18 cellular contexts compared by ENCODE assay signal in the genomic region with DNA sequence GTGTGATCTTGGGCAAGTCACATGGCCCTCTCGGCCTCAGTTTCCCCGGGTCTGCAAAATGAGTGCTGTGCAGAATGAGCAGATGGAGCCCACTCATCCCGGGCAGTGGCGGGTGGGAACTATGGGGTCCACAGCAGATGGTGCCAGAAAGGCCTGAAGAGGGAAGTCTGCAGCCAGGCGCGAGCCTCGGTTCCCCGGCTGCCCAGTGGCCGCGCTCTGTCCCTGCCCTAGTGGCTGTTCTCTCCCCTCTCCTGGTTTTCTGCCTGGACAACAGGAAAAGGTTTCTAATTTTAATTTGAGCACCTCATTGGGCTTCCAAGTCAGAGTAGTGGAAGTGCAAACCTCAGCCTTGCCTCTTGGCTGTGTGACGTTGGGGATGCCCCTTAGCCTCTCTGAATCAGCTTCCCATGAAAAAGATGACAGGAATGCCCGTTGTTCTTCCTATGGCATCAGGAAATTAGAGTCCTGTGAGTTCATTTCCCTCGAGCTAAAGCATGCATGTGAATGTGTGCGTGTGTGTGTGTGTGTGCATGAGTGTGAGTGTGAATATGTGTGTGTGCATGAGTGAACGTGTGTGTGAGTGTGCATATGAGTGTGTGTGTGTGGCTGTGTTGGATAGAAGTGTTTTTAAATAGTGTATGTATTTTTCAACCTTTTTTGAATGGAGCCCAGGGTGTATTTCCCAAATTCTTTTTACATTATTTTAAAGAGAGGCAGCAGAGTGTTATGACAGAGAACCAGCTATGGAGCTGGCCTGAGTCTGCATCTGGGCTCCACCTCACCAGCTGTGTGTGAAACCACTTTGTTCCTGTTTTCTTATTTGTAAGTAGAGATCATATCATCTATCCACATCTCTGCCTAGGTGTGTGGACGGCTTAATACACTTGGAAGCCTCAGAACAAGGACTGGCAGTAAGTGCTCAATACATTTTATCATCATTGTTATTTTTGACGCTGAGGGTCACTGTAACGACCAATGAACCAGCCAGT. TPM values are rescaled to one million over a fixed set of nuclear protein-coding genes. Genes with fewer than 3 reads are reported as not detected.
DNase-seq lines count a peak whose midpoint lies in the region; ATAC-seq and TF ChIP-seq lines count a peak whose summit lies in the region.
"Had no signal": no experiment of that assay in that cellular context is flagged by ENCODE, and none has a peak within 500 bp of the region (broad histone marks: within the 10 kb centered on the region; RNA-seq: fewer than 3 reads in every experiment).

No MANE protein-coding gene starts in this region.

- H3K4me3 ChIP-seq in SK-N-SH (ENCODE audit: low read depth in 2 of 2, low read length in 1 of 2): no peak overlapping the region
- H3K4me3 ChIP-seq in NB4 (ENCODE audit: low read depth, low read length): no peak overlapping the region
- H3K4me3 ChIP-seq in mesenchymal stem cell (ENCODE audit: insufficient read depth in 1 of 2, low read depth in 1 of 2, low read length in 2 of 2): no peak overlapping the region
- no peak overlapping the region for H3K4me3 ChIP-seq in CD8-positive, alpha-beta memory T cell (ENCODE audit: low read length)
- H3K4me3 ChIP-seq: colonic mucosa, hepatocyte had no signal

- H3K36me3 Mint-ChIP-seq in chondrocyte (ENCODE audit: low read depth): peaks cover 2% of the 10 kb centered on the region
- no peaks in the 10 kb centered on the region for H3K36me3 Mint-ChIP-seq in CD8-positive, alpha-beta memory T cell
- H3K36me3 Mint-ChIP-seq: naive thymus-derived CD8-positive, alpha-beta T cell had no signal

- H3K9ac ChIP-seq in SK-N-SH (no peak overlapping the region), mesenchymal stem cell (ENCODE audit: low read length) (no peak overlapping the region)

- no peaks in the 10 kb centered on the region for H3K9me3 Mint-ChIP-seq in chondrocyte (ENCODE audit: low read depth)
- H3K9me3 Mint-ChIP-seq in CD8-positive, alpha-beta memory T cell: no peaks in the 10 kb centered on the region
- H3K9me3 Mint-ChIP-seq: activated CD4-positive, alpha-beta T cell treated with anti-CD3 and anti-CD28 coated beads, Interleukin-2, amount 10 ng/mL, durations not matched to agents 7 days and 5 days; activated T-helper 1 cell treated with anti-CD3 and anti-CD28 coated beads, Interleukin-12 subunit alpha, Interleukin-12 subunit beta, Interleukin-2, Interleukin-4 antibody, amounts not matched to agents 30 ng/mL and 10 ng/mL and 1 ng/mL, durations not matched to agents 14 hours and 24 hours and 36 hours; naive thymus-derived CD8-positive, alpha-beta T cell had no signal

- no peaks in the 10 kb centered on the region for H3K27me3 ChIP-seq in SK-N-SH (ENCODE audit: insufficient read depth)
- H3K27me3 ChIP-seq in mesenchymal stem cell (ENCODE audit: control insufficient read depth in 1 of 2, insufficient read depth in 1 of 2, low read length in 2 of 2): peaks cover 0 to 5% of the 10 kb centered on the region in 2 experiments
- H3K27me3 ChIP-seq in CD8-positive, alpha-beta memory T cell (ENCODE audit: insufficient read depth, low read length, poor library complexity, severe bottlenecking): no peaks in the 10 kb centered on the region
- H3K27me3 ChIP-seq: colonic mucosa, hepatocyte had no signal

- H3K9me2 ChIP-seq in SK-N-SH: no peaks in the 10 kb centered on the region

- H3K4me1 ChIP-seq in SK-N-SH (ENCODE audit: control insufficient read depth in 1 of 2, insufficient read depth in 2 of 2, low read depth in 1 of 2, low read length in 1 of 2): peaks cover 0 to 48% of the 10 kb centered on the region in 2 experiments; a peak in 1 of 4 replicates
- H3K4me1 ChIP-seq in mesenchymal stem cell (ENCODE audit: control insufficient read depth, insufficient read depth, low read depth, low read length): peaks cover 3% of the 10 kb centered on the region
- no peaks in the 10 kb centered on the region for H3K4me1 ChIP-seq in CD8-positive, alpha-beta memory T cell (ENCODE audit: insufficient read depth, low read length)

- H3K18ac ChIP-seq in mesenchymal stem cell (ENCODE audit: low read depth in 1 of 2, low read length in 2 of 2): no peak overlapping the region

- H3K79me1 ChIP-seq in mesenchymal stem cell (replicated peaks; ENCODE audit: low read length, poor library complexity, severe bottlenecking): no peaks in the 10 kb centered on the region

- no peak overlapping the region for H3K4me3 Mint-ChIP-seq in chondrocyte (ENCODE audit: unreplicated experiment)
- H3K4me3 Mint-ChIP-seq in CD8-positive, alpha-beta memory T cell: no peak overlapping the region
- H3K4me3 Mint-ChIP-seq: activated CD4-positive, alpha-beta T cell treated with anti-CD3 and anti-CD28 coated beads, Interleukin-2, amount 10 ng/mL, durations not matched to agents 7 days and 5 days; activated T-helper 1 cell treated with anti-CD3 and anti-CD28 coated beads, Interleukin-12 subunit alpha, Interleukin-12 subunit beta, Interleukin-2, Interleukin-4 antibody, amounts not matched to agents 30 ng/mL and 10 ng/mL and 1 ng/mL, durations not matched to agents 14 hours and 24 hours and 36 hours; naive thymus-derived CD8-positive, alpha-beta T cell had no signal

- TF ChIP-seq RAD21 in SK-N-SH (IDR thresholded peaks at IDR 0.05; ENCODE audit: low read length): no peak

- H2AFZ ChIP-seq in SK-N-SH (ENCODE audit: low read depth) (no peak overlapping the region), mesenchymal stem cell (ENCODE audit: low read depth, low read length) (no peak overlapping the region)
- H2AFZ ChIP-seq: hepatocyte had no signal

- TF ChIP-seq CTCF in SK-N-SH (IDR thresholded peaks at IDR 0.05): no peak
- no peak for TF ChIP-seq CTCF in NB4 (IDR thresholded peaks at IDR 0.05; ENCODE audit: low read depth, low read length)
- TF ChIP-seq CTCF in chondrocyte (IDR thresholded peaks at IDR 0.05): no peak

- POLR2A ChIA-PET in SK-N-SH (lab: Yijun Ruan, JAX): interaction anchor here (1.0 kb wide), 1 partner anchor 246 kb away, joined by 6 read pairs; no protein-coding TSS in a partner anchor
- POLR2A ChIA-PET in CD8-positive, alpha-beta memory T cell (lab: Charles Lee): no interaction called here

- H4K91ac ChIP-seq in mesenchymal stem cell (ENCODE audit: low read length): no peak overlapping the region

- H3K27me3 Mint-ChIP-seq in chondrocyte (ENCODE audit: low read depth): peaks cover 4% of the 10 kb centered on the region
- H3K27me3 Mint-ChIP-seq in CD8-positive, alpha-beta memory T cell: no peaks in the 10 kb centered on the region
- H3K27me3 Mint-ChIP-seq: activated CD4-positive, alpha-beta T cell treated with anti-CD3 and anti-CD28 coated beads, Interleukin-2, amount 10 ng/mL, durations not matched to agents 7 days and 5 days; naive thymus-derived CD8-positive, alpha-beta T cell had no signal

- no peak overlapping the region for H2BK120ac ChIP-seq in mesenchymal stem cell (ENCODE audit: low read depth, low read length)

- no peak overlapping the region for H3K4me2 ChIP-seq in SK-N-SH
- H3K4me2 ChIP-seq in mesenchymal stem cell (ENCODE audit: low read length, poor library complexity, severe bottlenecking): no peak overlapping the region
- H3K4me2 ChIP-seq: hepatocyte had no signal

- H4K20me1 ChIP-seq in SK-N-SH (ENCODE audit: insufficient read depth): no peaks in the 10 kb centered on the region

- H3K4me1 Mint-ChIP-seq in chondrocyte (ENCODE audit: low read depth): peaks cover 9% of the 10 kb centered on the region
- peaks cover 5 to 17% (median 12%) of the 10 kb centered on the region in 3 donors for H3K4me1 Mint-ChIP-seq in CD8-positive, alpha-beta memory T cell

- H3K23ac ChIP-seq in mesenchymal stem cell (ENCODE audit: low read length in 2 of 2): no peak overlapping the region

- H3K9me3 ChIP-seq in SK-N-SH (no peaks in the 10 kb centered on the region), mesenchymal stem cell (ENCODE audit: control insufficient read depth, low read length) (no peaks in the 10 kb centered on the region)
- H3K9me3 ChIP-seq in CD8-positive, alpha-beta memory T cell (ENCODE audit: low read length): no peaks in the 10 kb centered on the region
- H3K9me3 ChIP-seq: colonic mucosa had no signal

- no peaks in the 10 kb centered on the region for H3K36me3 ChIP-seq in SK-N-SH (replicated peaks in 1 of 2; ENCODE audit: control insufficient read depth in 1 of 2, insufficient read depth in 2 of 2, low read length in 1 of 2)
- no peaks in the 10 kb centered on the region for H3K36me3 ChIP-seq in mesenchymal stem cell (ENCODE audit: control insufficient read depth in 1 of 2, insufficient read depth in 2 of 2, low read depth in 1 of 2, low read length in 2 of 2)
- no peaks in the 10 kb centered on the region for H3K36me3 ChIP-seq in CD8-positive, alpha-beta memory T cell (ENCODE audit: insufficient read depth, low read length)
- H3K36me3 ChIP-seq: colonic mucosa had no signal

- H2AK5ac ChIP-seq in mesenchymal stem cell (ENCODE audit: low read length, severe bottlenecking): no peak overlapping the region

- peak; percentile 35 for DNase-seq in SK-N-SH
- peak; percentile 37 for DNase-seq in NB4 (ENCODE audit: low read depth)
- DNase-seq in chondrocyte (ENCODE audit: low spot score): peak; percentile 84
- DNase-seq in pulmonary artery endothelial cell (ENCODE audit: low read depth, low spot score): peak; percentile 70
- DNase-seq in mesenchymal stem cell: no peak
- DNase-seq in CD8-positive, alpha-beta memory T cell: no peak
- DNase-seq: activated CD4-positive, alpha-beta T cell treated with anti-CD3 and anti-CD28 coated beads, Interleukin-2, amount 10 ng/mL, durations not matched to agents 7 days and 5 days; colonic mucosa; GF-D8; NCI-H524 treated with DMSO at 0.1 percent for 48 hours; right cardiac atrium; RPMI8226; stimulated activated CD4-positive, alpha-beta T cell treated with anti-CD3 and anti-CD28 coated beads, Interleukin-4, amount 100 ng/mL, for 1 hour had no signal

- no peaks in the 10 kb centered on the region for H3K79me2 ChIP-seq in SK-N-SH (ENCODE audit: insufficient read depth)
- H3K79me2 ChIP-seq: hepatocyte had no signal

- ATAC-seq in SK-N-SH treated with all-trans-retinoic acid at 6 μM for 48 hours: no peak
- no peak for ATAC-seq in GM18868 (IDR thresholded peaks at IDR 0.05; ENCODE audit: unreplicated experiment)
- ATAC-seq: naive thymus-derived CD8-positive, alpha-beta T cell; right cardiac atrium had no signal

- no peak overlapping the region; a peak in 1 of 4 replicates for H3K27ac ChIP-seq in SK-N-SH (ENCODE audit: low read depth in 2 of 2, low read length in 1 of 2)
- H3K27ac ChIP-seq in mesenchymal stem cell (ENCODE audit: low read length, poor library complexity, severe bottlenecking): no peak overlapping the region
- no peak overlapping the region for H3K27ac ChIP-seq in CD8-positive, alpha-beta memory T cell (ENCODE audit: low read depth, low read length)
- H3K27ac ChIP-seq: colonic mucosa, hepatocyte had no signal

- no peaks in the 10 kb centered on the region for H3F3A ChIP-seq in SK-N-SH (replicated peaks; ENCODE audit: insufficient read depth)

- H3K4ac ChIP-seq in mesenchymal stem cell (ENCODE audit: low read depth in 1 of 2, low read length in 2 of 2): no peak overlapping the region

- TF ChIP-seq EP300 in SK-N-SH (IDR thresholded peaks at IDR 0.05; ENCODE audit: borderline replicate concordance in 1 of 2, low read depth in 1 of 2, low read length in 1 of 2): no peak

- no peak for TF ChIP-seq POLR2A in NB4 (IDR thresholded peaks at IDR 0.05; ENCODE audit: extremely low read depth, insufficient read length)

- no peak overlapping the region for H4K8ac ChIP-seq in mesenchymal stem cell (ENCODE audit: low read length)

- H2BK12ac ChIP-seq in mesenchymal stem cell (ENCODE audit: low read length in 2 of 2): no peak overlapping the region

- no peak overlapping the region for H2BK15ac ChIP-seq in mesenchymal stem cell (ENCODE audit: low read depth, poor library complexity, severe bottlenecking)

- CTCF ChIA-PET in SK-N-SH (lab: Yijun Ruan, JAX): interaction anchor here (0.6 to 4.4 kb wide), 23 partner anchors 8 to 271 kb away, joined by 3 to 43 read pairs (median 4); a partner anchor contains a TSS
- CTCF ChIA-PET in CD8-positive, alpha-beta memory T cell (lab: Charles Lee): interaction anchor here (1.1 to 1.8 kb wide), 4 partner anchors 9 to 272 kb away, joined by 3 to 5 read pairs (median 4); no protein-coding TSS in a partner anchor

- H3K14ac ChIP-seq in mesenchymal stem cell (ENCODE audit: low read length in 2 of 2): no peak overlapping the region

- no peak overlapping the region for H2BK5ac ChIP-seq in mesenchymal stem cell (ENCODE audit: low read depth, low read length, poor library complexity, severe bottlenecking)

- WGBS in SK-N-SH (ENCODE audit: low lambda C conversion rate): 91% methylated on average over 16 of the region's 18 CpGs
- 88% methylated on average over 18 of the region's 18 CpGs for WGBS in mesenchymal stem cell

- no peak overlapping the region for H3K27ac Mint-ChIP-seq in chondrocyte (ENCODE audit: unreplicated experiment)
- peak overlapping the region in 2 of 8 donors; percentile 24 to 51 for H3K27ac Mint-ChIP-seq in CD8-positive, alpha-beta memory T cell
- H3K27ac Mint-ChIP-seq: activated T-helper 1 cell treated with anti-CD3 and anti-CD28 coated beads, Interleukin-12 subunit alpha, Interleukin-12 subunit beta, Interleukin-2, Interleukin-4 antibody, amounts not matched to agents 30 ng/mL and 10 ng/mL and 1 ng/mL, durations not matched to agents 14 hours and 24 hours and 36 hours had no signal

RNA-seq across cellular contexts. Expression of a gene that starts 41.3 kb away (rescaled TPM):
- 23.6 and 38.9 TPM in 2 replicates for polyA plus RNA-seq in SK-N-SH (2012; rRNA removed)
- 32.2 and 37.7 TPM in 2 replicates for polyA plus RNA-seq in SK-N-SH (2012; cell fraction: cytosol; rRNA removed)
- polyA plus RNA-seq in SK-N-SH (2012; cell fraction: nucleus; rRNA removed): 53.0 and 97.8 TPM in 2 replicates
- total RNA-seq in chondrocyte: 25.7 to 48.3 TPM (median 26.0 TPM) in 3 replicates
- 58.2 and 88.6 TPM in 2 replicates for total RNA-seq in pulmonary artery endothelial cell
- 18.2 TPM for polyA plus RNA-seq in mesenchymal stem cell (2013, experiment 1 of 2)
- 20.1 TPM for polyA plus RNA-seq in mesenchymal stem cell (2013, experiment 2 of 2)
- 100 to 1,000 TPM; 425 to 427 TPM for total RNA-seq in CD8-positive, alpha-beta memory T cell
- polyA plus RNA-seq in CD8-positive, alpha-beta memory T cell: 1.4 TPM

Comparison
In these comparisons a context has a peak if more than half of its experiments do, and no peak if none do; other contexts are left out.
1. DNase-seq: peak in SK-N-SH (single experiment), NB4 (single experiment), chondrocyte (single experiment) and pulmonary artery endothelial cell (single experiment); none in mesenchymal stem cell (single experiment) and CD8-positive, alpha-beta memory T cell (0 of 5).